Comparison of ENCODE assay signal across 23 cellular contexts in genomic region chr13:43229506-43229905, GRCh38.
A peak's percentile ranks its signal among the peaks of the same experiment; 100 is the strongest.
DNase-seq lines count a peak whose midpoint lies in the region; ATAC-seq and TF ChIP-seq lines count a peak whose summit lies in the region.
"Had no signal": no experiment of that assay in that cellular context is flagged by ENCODE, and none has a peak within 500 bp of the region (broad histone marks: within the 10 kb centered on the region; RNA-seq: fewer than 3 reads in every experiment).

No MANE protein-coding gene starts in this region.

- no peak overlapping the region for H2AK5ac ChIP-seq in IMR-90 (ENCODE audit: low read depth, low read length)

- TF ChIP-seq POLR2A in IMR-90 (IDR thresholded peaks at IDR 0.05; ENCODE audit: low read depth, low read length), result no peak

- no peak overlapping the region for H3K56ac ChIP-seq in IMR-90 (ENCODE audit: extremely low read depth, insufficient read depth, low read length)

- no peak overlapping the region for H3K23ac ChIP-seq in IMR-90 (ENCODE audit: low read depth, low read length)

- H2AK9ac ChIP-seq in IMR-90 (replicated peaks; ENCODE audit: low read depth, low read length, poor library complexity), result peak overlapping the region; percentile 31

- H4K5ac ChIP-seq in IMR-90 (ENCODE audit: low read depth, low read length), result no peak overlapping the region

- no peaks in the 10 kb centered on the region for H3K27me3 ChIP-seq in IMR-90 (ENCODE audit: control insufficient read depth, insufficient read depth, low read length)
- H3K27me3 ChIP-seq in left lung, result no peaks in the 10 kb centered on the region
- H3K27me3 ChIP-seq: BE2C, neural progenitor cell, right atrium auricular region had no signal

- in situ Hi-C loops in IMR-90 (cut with MboI; ENCODE audit: low sequenced_read_pairs), result no loop called here

- dilution Hi-C loops in IMR-90 (cut with HindIII; ENCODE audit: low sequenced_read_pairs, unreplicated experiment), result no loop called here

- no peak overlapping the region for H4K8ac ChIP-seq in IMR-90 (ENCODE audit: low read depth in 2 of 2, low read length in 2 of 2)

- H3K4ac ChIP-seq in IMR-90 (ENCODE audit: low read depth, low read length), result peak overlapping the region; percentile 41

- peak overlapping the region; percentile 35; the same call in 1 of the 2 replicates for H2BK120ac ChIP-seq in IMR-90 (ENCODE audit: low read depth, low read length)

- H3K9me1 ChIP-seq in IMR-90 (ENCODE audit: insufficient read depth, low read length), result peaks cover 5% of the 10 kb centered on the region

- no peak overlapping the region; the same call in 2 of the 3 replicates for H2BK15ac ChIP-seq in IMR-90 (ENCODE audit: low read depth, low read length)

- H3K14ac ChIP-seq in IMR-90 (replicated peaks; ENCODE audit: low read depth, low read length), result peak overlapping the region; percentile 8; the same call in 1 of the 2 replicates

- H3K9me3 ChIP-seq in IMR-90 (ENCODE audit: control insufficient read depth, insufficient read depth, low read length), result no peaks in the 10 kb centered on the region
- H3K9me3 ChIP-seq in left lung, result no peaks in the 10 kb centered on the region
- H3K9me3 ChIP-seq: BE2C, right atrium auricular region, thoracic aorta had no signal

- H3K4me2 ChIP-seq in IMR-90 (ENCODE audit: low read depth, low read length), result no peak overlapping the region
- H3K4me2 ChIP-seq: KMS-11, neural progenitor cell had no signal

- no peak overlapping the region for H4K91ac ChIP-seq in IMR-90 (ENCODE audit: insufficient read depth, low read depth, low read length)

- TF ChIP-seq RAD21 in IMR-90 (IDR thresholded peaks at IDR 0.05; ENCODE audit: low read length), result 0 out of 2 replicates have a peak, but pooled peaks have one; percentile 5

- POLR2A ChIA-PET in IMR-90 (lab: Charles Lee; ENCODE audit: unreplicated experiment), result no interaction called here

- H2AFZ ChIP-seq in IMR-90 (replicated peaks; ENCODE audit: low read length, poor library complexity), result no peak overlapping the region
- H2AFZ ChIP-seq: neural progenitor cell had no signal

- peak; percentile 98 for ATAC-seq in IMR-90 (ENCODE audit: low read depth)
- ATAC-seq in left lung, result peak; percentile 91
- ATAC-seq in GM18520 (IDR thresholded peaks at IDR 0.05; ENCODE audit: unreplicated experiment), result no peak
- ATAC-seq in GM18517 (IDR thresholded peaks at IDR 0.05; ENCODE audit: unreplicated experiment), result no peak
- ATAC-seq: activated CD8-positive, alpha-beta T cell treated with anti-CD3 and anti-CD28 coated beads, Interleukin-2, amount 10 ng/mL, durations not matched to agents 7 days and 5 days; activated T-helper 17 cell treated with anti-CD3 and anti-CD28 coated beads, Interleukin-2, amount 50 U/mL, for 72 hours; GM12878 had no signal

- CTCF ChIA-PET in IMR-90 (lab: Yijun Ruan, JAX), result no interaction called here

- H3K4me1 ChIP-seq in IMR-90 (ENCODE audit: control insufficient read depth, insufficient read depth, low read length), result peaks cover 4% of the 10 kb centered on the region; the same call in 1 of the 2 replicates
- no peaks in the 10 kb centered on the region for H3K4me1 ChIP-seq in left lung
- H3K4me1 ChIP-seq: right atrium auricular region had no signal

- no peak overlapping the region for H2BK5ac ChIP-seq in IMR-90 (ENCODE audit: low read depth, low read length, poor library complexity, severe bottlenecking)

- H3K36me3 ChIP-seq in IMR-90 (ENCODE audit: control insufficient read depth, insufficient read depth, low read length) (no peaks in the 10 kb centered on the region), left lung (no peaks in the 10 kb centered on the region)
- H3K36me3 ChIP-seq: BE2C, neural progenitor cell, right atrium auricular region, thoracic aorta had no signal

- H3K27ac ChIP-seq in IMR-90 (ENCODE audit: insufficient read depth, low read length) (no peak overlapping the region), left lung (no peak overlapping the region)
- H3K27ac ChIP-seq: coronary artery, HL-60, KMS-11, neural progenitor cell, right atrium auricular region, SK-N-MC, thoracic aorta had no signal

- no TSS peak for BruUV-seq in IMR-90 (replicated peaks; lab: Mats Ljungman, UMichigan)

- DNase-seq in AG09309 (ENCODE audit: low read depth) (peak; percentile 38), IMR-90 (peak; percentile 87), cardiac fibroblast (ENCODE audit: low read depth in 2 of 2) (peak; percentile 64 to 78), left lung (peak in 1 of 2 donors; percentile 38), COLO829 (ENCODE audit: low spot score) (no peak), ureter (ENCODE audit: low spot score) (no peak)
- DNase-seq: activated CD8-positive, alpha-beta T cell treated with anti-CD3 and anti-CD28 coated beads, Interleukin-2, amount 10 ng/mL, durations not matched to agents 7 days and 5 days; amniotic stem cell; BE2C; NCI-H1436 treated with DMSO at 0.1 percent for 48 hours; NCI-H510A treated with DMSO at 0.1 percent for 48 hours; stimulated activated CD4-positive, alpha-beta T cell treated with anti-CD3 and anti-CD28 coated beads, Interleukin-1b, Interleukin-23, amount 100 ng/mL, for 48 hours had no signal

- H3K9ac ChIP-seq in IMR-90 (ENCODE audit: low read depth, low read length), result no peak overlapping the region
- H3K9ac ChIP-seq: KMS-11, neural progenitor cell had no signal

- H3K4me3 ChIP-seq in AG09309 (ENCODE audit: control insufficient read depth, low read depth, low read length) (no peak overlapping the region), IMR-90 (ENCODE audit: insufficient read depth, low read depth, low read length) (no peak overlapping the region), cardiac fibroblast (replicated peaks in 1 of 2; ENCODE audit: low read depth in 2 of 2, low read length in 2 of 2) (no peak overlapping the region), left lung (no peak overlapping the region)
- H3K4me3 ChIP-seq: coronary artery, GM12878, neural progenitor cell, right atrium auricular region, SK-N-MC, thoracic aorta had no signal

- peak overlapping the region; percentile 70; the same call in 1 of the 2 replicates for H2BK20ac ChIP-seq in IMR-90 (ENCODE audit: low read depth, low read length)

- WGBS in IMR-90 (ENCODE audit: extremely low coverage in 2 of 2, insufficient read length in 1 of 2), 2 experiments, result 70% methylated on average over 2 of the region's 3 CpGs; no CpG with 5 or more reads in 1 of the 2 experiments

- peak; percentile 7 for TF ChIP-seq CTCF in AG09309 (IDR thresholded peaks at IDR 0.05; ENCODE audit: control insufficient read depth, insufficient read depth, low read depth, low read length, missing control alignments)
- no peak for TF ChIP-seq CTCF in IMR-90 (conservative IDR thresholded peaks at IDR 0.05; ENCODE audit: low read depth, low read length)
- peak; percentile 13 for TF ChIP-seq CTCF in cardiac fibroblast (IDR thresholded peaks at IDR 0.05; ENCODE audit: low read depth, low read length)
- no peak for TF ChIP-seq CTCF in left lung (IDR thresholded peaks at IDR 0.05)

- H3K79me1 ChIP-seq in IMR-90 (ENCODE audit: low read depth in 1 of 2, low read length in 2 of 2), result no peaks in the 10 kb centered on the region

- intact Hi-C loops in IMR-90 (cut with micrococcal nuclease) (no loop called here), left lung (cut with DNase I) (no loop called here)

- no peaks in the 10 kb centered on the region for H4K20me1 ChIP-seq in IMR-90 (ENCODE audit: insufficient read depth, low read length)

- H3K18ac ChIP-seq in IMR-90 (ENCODE audit: low read depth, low read length), result no peak overlapping the region

TF ChIP-seq in IMR-90, 13 proteins besides CTCF, POLR2A, EP300 and RAD21:
- 0 out of 2 replicates have a peak, but pooled peaks have one; percentile 5 for TF ChIP-seq BHLHE40 (IDR thresholded peaks at IDR 0.05; ENCODE audit: low read depth, low read length)
- TF ChIP-seq RFX5 (IDR thresholded peaks at IDR 0.05; ENCODE audit: low read depth, low read length), result no peak
- peak; percentile 52 for TF ChIP-seq FOS (IDR thresholded peaks at IDR 0.05; ENCODE audit: low read depth, low read length)
- TF ChIP-seq NFE2L2 (IDR thresholded peaks at IDR 0.05; ENCODE audit: low read depth, low read length), result no peak
- TF ChIP-seq SMC3 (IDR thresholded peaks at IDR 0.05; ENCODE audit: low read depth, low read length), result no peak
- TF ChIP-seq RCOR1 (IDR thresholded peaks at IDR 0.05; ENCODE audit: insufficient replicate concordance, low read length), result no peak
- TF ChIP-seq CEBPB (IDR thresholded peaks at IDR 0.05; ENCODE audit: low read depth, low read length), result no peak
- TF ChIP-seq MAZ (IDR thresholded peaks at IDR 0.05; ENCODE audit: borderline replicate concordance, low read depth, low read length), result peak; percentile 58; the same call in 1 of the 2 replicates

Comparison
In these comparisons a context has a peak if more than half of its experiments do, and no peak if none do; other contexts are left out.
1. DNase-seq: peak in AG09309 (single experiment), IMR-90 (single experiment) and cardiac fibroblast (2 of 2); none in COLO829 (single experiment) and ureter (single experiment).
2. CTCF ChIP-seq: peak in AG09309 (single experiment) and cardiac fibroblast (single experiment); none in IMR-90 (single experiment) and left lung (0 of 2).
3. ATAC-seq: peak in IMR-90 (single experiment) and left lung (single experiment); none in GM18520 (single experiment) and GM18517 (single experiment).